In the genomic region with DNA sequence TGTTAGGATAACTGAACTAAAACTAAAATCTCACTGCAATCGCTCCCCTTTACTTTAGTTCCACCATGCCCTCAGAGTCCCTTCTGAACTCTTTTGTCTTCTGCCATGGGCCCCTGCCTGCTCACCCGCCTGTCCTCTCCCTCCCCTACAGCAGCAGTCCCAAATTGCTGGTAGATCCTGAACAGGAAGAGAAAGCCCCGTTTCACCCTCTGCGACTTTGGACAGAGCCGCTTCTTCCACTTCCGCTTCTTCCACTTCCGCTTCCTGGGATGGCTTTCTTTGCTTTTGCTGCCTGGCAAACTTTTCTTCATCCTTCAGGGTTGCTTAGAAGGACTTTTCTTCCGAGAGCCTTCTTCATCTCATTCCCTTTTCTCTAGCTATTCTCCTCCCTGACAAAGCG, we compare ENCODE assay signal across 23 cellular contexts. TPM values are rescaled to one million over a fixed set of nuclear protein-coding genes. Genes with fewer than 3 reads are reported as not detected.
DNase-seq lines count a peak whose midpoint lies in the region; TF ChIP-seq lines count a peak whose summit lies in the region.
"Had no signal": no experiment of that assay in that cellular context is flagged by ENCODE, and none has a peak within 500 bp of the region (broad histone marks: within the 10 kb centered on the region; RNA-seq: fewer than 3 reads in every experiment).

No MANE protein-coding gene starts in this region.

- no peaks in the 10 kb centered on the region for H3K9me3 Mint-ChIP-seq in neural progenitor cell
- H3K9me3 Mint-ChIP-seq: CD4-positive, alpha-beta memory T cell had no signal

- H3K36me3 Mint-ChIP-seq in neural progenitor cell, result no peaks in the 10 kb centered on the region
- H3K36me3 Mint-ChIP-seq: CD4-positive, alpha-beta memory T cell had no signal

- H3K4me3 Mint-ChIP-seq in neural progenitor cell, result no peak overlapping the region

- H3K9me3 ChIP-seq in SU-DHL-6 (ENCODE audit: insufficient read depth, low read length) (no peaks in the 10 kb centered on the region), neural progenitor cell (ENCODE audit: low read depth) (no peaks in the 10 kb centered on the region)
- H3K9me3 ChIP-seq: BLaER1 had no signal

- no peak overlapping the region for H3K4ac ChIP-seq in mesendoderm (ENCODE audit: low read depth, low read length)

- no peak overlapping the region for H3K18ac ChIP-seq in mesendoderm (ENCODE audit: low read length)

- H3F3A ChIP-seq in SU-DHL-6 (ENCODE audit: insufficient read depth) (no peaks in the 10 kb centered on the region), neural progenitor cell (ENCODE audit: low read depth) (peaks cover 22% of the 10 kb centered on the region)

- no peak overlapping the region for H4K8ac ChIP-seq in mesendoderm (ENCODE audit: low read depth, low read length)

- no peak overlapping the region for H2BK120ac ChIP-seq in mesendoderm (ENCODE audit: low read depth, low read length)

- no CpG with 5 or more reads among the region's 9 CpGs for WGBS in mesendoderm (ENCODE audit: extremely low coverage, insufficient coverage, low lambda C conversion rate)

- H4K5ac ChIP-seq in mesendoderm (ENCODE audit: low read length), result no peak overlapping the region

- H3K79me1 ChIP-seq in mesendoderm (ENCODE audit: low read length), result no peaks in the 10 kb centered on the region

- H3K23ac ChIP-seq in mesendoderm (ENCODE audit: low read length), result no peak overlapping the region

- H3K4me3 ChIP-seq in SU-DHL-6 (ENCODE audit: insufficient read depth, low read length, poor library complexity, severe bottlenecking), result no peak overlapping the region
- H3K4me3 ChIP-seq in neural progenitor cell, result no peak overlapping the region
- H3K4me3 ChIP-seq in mesendoderm (ENCODE audit: low read length), result no peak overlapping the region
- H3K4me3 ChIP-seq: BLaER1, SK-N-MC had no signal

- no peak overlapping the region for H3K27ac ChIP-seq in SU-DHL-6 (ENCODE audit: low read depth, low read length)
- no peak overlapping the region for H3K27ac ChIP-seq in neural progenitor cell
- H3K27ac ChIP-seq in substantia nigra (ENCODE audit: low read depth, low read length, poor library complexity, severe bottlenecking), result no peak overlapping the region
- H3K27ac ChIP-seq in mesendoderm (ENCODE audit: low read depth, low read length), result no peak overlapping the region
- H3K27ac ChIP-seq: BLaER1, KMS-11, RWPE1, SK-N-MC had no signal

- H3K27me3 Mint-ChIP-seq in neural progenitor cell (ENCODE audit: insufficient read depth, low read depth), result peaks cover 10% of the 10 kb centered on the region

- TF ChIP-seq CTCF in SU-DHL-6 (IDR thresholded peaks at IDR 0.05; ENCODE audit: insufficient read depth, low read length, poor library complexity, severe bottlenecking), result no peak
- TF ChIP-seq CTCF in neural progenitor cell (IDR thresholded peaks at IDR 0.05), result no peak

- H4K20me1 ChIP-seq in SU-DHL-6 (ENCODE audit: low read depth, low read length), result no peaks in the 10 kb centered on the region
- H4K20me1 ChIP-seq in neural progenitor cell (ENCODE audit: low read depth), result no peaks in the 10 kb centered on the region
- H4K20me1 ChIP-seq: BLaER1 had no signal

- H3K27me3 ChIP-seq in SU-DHL-6 (ENCODE audit: low read length) (no peaks in the 10 kb centered on the region), neural progenitor cell (no peaks in the 10 kb centered on the region), mesendoderm (ENCODE audit: insufficient read depth, low read length, poor library complexity) (no peaks in the 10 kb centered on the region)
- H3K27me3 ChIP-seq: BLaER1 had no signal

- DNase-seq in KBM-7 (peak; percentile 18), NOMO-1 (lab: John Stamatoyannopoulos, UW; ENCODE audit: unreplicated experiment in 2 of 2) (peak; percentile 31 to 48), neural progenitor cell (ENCODE audit: low spot score) (no peak), substantia nigra (lab: John Stamatoyannopoulos, UW) (no peak), mesendoderm (no peak), SKM-1 treated with dmso at 0.1 percent for 144 hours (lab: John Stamatoyannopoulos, UW; ENCODE audit: unreplicated experiment) (no peak), COR-L47 (lab: John Stamatoyannopoulos, UW) (no peak)
- DNase-seq: ACHN; CD4-positive, alpha-beta memory T cell; GDM1; NCI-H1436; NCI-H2029; NCI-H226; NCI-H524; NCI-H774; NK-92 treated with Interleukin-12 subunit alpha and Interleukin-12 subunit beta, amount 100 ng/mL, for 24 hours; SHP77 treated with DMSO at 0.1 percent for 48 hours had no signal

- H3K4me1 ChIP-seq in neural progenitor cell (peaks cover 26% of the 10 kb centered on the region), mesendoderm (ENCODE audit: control insufficient read depth, low read depth, low read length) (no peaks in the 10 kb centered on the region)
- H3K4me1 ChIP-seq: BLaER1 had no signal

- in situ Hi-C loops in KBM-7 (cut with MboI; ENCODE audit: low pct_unique_long_range_greater_than_20kb, low sequenced_read_pairs), result no loop called here

- H3K56ac ChIP-seq in mesendoderm (ENCODE audit: low read length), result no peak overlapping the region

- no peak overlapping the region for H3K9ac ChIP-seq in SU-DHL-6 (ENCODE audit: low read length)
- H3K9ac ChIP-seq in neural progenitor cell, result no peak overlapping the region
- no peak overlapping the region for H3K9ac ChIP-seq in mesendoderm (ENCODE audit: low read length)
- H3K9ac ChIP-seq: BLaER1, KMS-11 had no signal

- H3K36me3 ChIP-seq in SU-DHL-6 (ENCODE audit: low read length) (no peaks in the 10 kb centered on the region), neural progenitor cell (no peaks in the 10 kb centered on the region), mesendoderm (ENCODE audit: control insufficient read depth, insufficient read depth, low read length) (no peaks in the 10 kb centered on the region)
- H3K36me3 ChIP-seq: BLaER1 had no signal

- H3K9me2 ChIP-seq in SU-DHL-6 (replicated peaks; ENCODE audit: insufficient read depth, low read length), result no peaks in the 10 kb centered on the region

- H3K4me2 ChIP-seq in SU-DHL-6 (ENCODE audit: low read depth, low read length, poor library complexity, severe bottlenecking) (no peak overlapping the region), neural progenitor cell (peak overlapping the region; percentile 11), mesendoderm (ENCODE audit: low read length) (no peak overlapping the region)
- H3K4me2 ChIP-seq: BLaER1, KMS-11 had no signal

- H2AFZ ChIP-seq in SU-DHL-6 (ENCODE audit: low read depth, low read length, severe bottlenecking) (peak overlapping the region; percentile 43), neural progenitor cell (replicated peaks) (peak overlapping the region; percentile 92)

- H3K79me2 ChIP-seq in SU-DHL-6 (ENCODE audit: insufficient read depth, low read length) (no peaks in the 10 kb centered on the region), neural progenitor cell (ENCODE audit: low read depth) (no peaks in the 10 kb centered on the region), mesendoderm (ENCODE audit: control insufficient read depth, insufficient read depth, low read length) (no peaks in the 10 kb centered on the region)

- no peak overlapping the region for H2BK5ac ChIP-seq in mesendoderm (ENCODE audit: low read length)

- H2AK5ac ChIP-seq in mesendoderm (ENCODE audit: low read length), result no peak overlapping the region

- H3K27ac Mint-ChIP-seq in neural progenitor cell, result no peak overlapping the region
- H3K27ac Mint-ChIP-seq: CD4-positive, alpha-beta memory T cell had no signal

- H3K4me1 Mint-ChIP-seq in neural progenitor cell, result peaks cover 18% of the 10 kb centered on the region

- H2BK15ac ChIP-seq in mesendoderm (replicated peaks; ENCODE audit: low read depth), result no peak overlapping the region

RNA-seq across cellular contexts. Expression of a gene that starts 35.7 kb away (rescaled TPM):
- total RNA-seq in neural progenitor cell (ENCODE audit: low replicate concordance), result 25.1 and 32.2 TPM in 2 replicates
- 3.3 TPM for polyA plus RNA-seq in mesendoderm (2013, experiment 1 of 2)
- 3.5 TPM for polyA plus RNA-seq in mesendoderm (2013, experiment 2 of 2)

RNA-seq across cellular contexts. Expression of a gene that starts 46.8 kb away (rescaled TPM):
- 24.9 and 31.3 TPM in 2 replicates for total RNA-seq in neural progenitor cell (ENCODE audit: low replicate concordance)
- 12.6 TPM for polyA plus RNA-seq in mesendoderm (2013, experiment 1 of 2)
- 12.6 TPM for polyA plus RNA-seq in mesendoderm (2013, experiment 2 of 2)

RNA-seq across cellular contexts. Expression of a gene that starts 49.5 kb away (rescaled TPM):
- total RNA-seq in neural progenitor cell (ENCODE audit: low replicate concordance), result 1.4 TPM in 1 of 2 replicates, not detected in the other
- 0.51 TPM for polyA plus RNA-seq in mesendoderm (2013, experiment 1 of 2)
- polyA plus RNA-seq in mesendoderm (2013, experiment 2 of 2), result 0.57 TPM
- total RNA-seq: CD4-positive, alpha-beta memory T cell; T-helper 2 cell treated with Interferon-gamma antibody and Interleukin-4, amounts not matched to agents 100 ng/mL and 5 ng/mL, for 36 hours had no signal
- polyA plus RNA-seq: CD4-positive, alpha-beta memory T cell had no signal

Comparison
In these comparisons a context has a peak if more than half of its experiments do, and no peak if none do; other contexts are left out.
1. DNase-seq: peak in KBM-7 (single experiment) and NOMO-1 (2 of 2); none in neural progenitor cell (single experiment), substantia nigra (0 of 49), mesendoderm (single experiment), SKM-1 treated with dmso at 0.1 percent for 144 hours (single experiment) and COR-L47 (single experiment).